1 cellular context compared by ENCODE assay signal in genomic region chr11:65401803-65402248, GRCh38.
TF ChIP-seq lines count a peak whose summit lies in the region.

No MANE protein-coding gene starts in this region.

TF ChIP-seq in SK-N-SH treated with all-trans-retinoic acid at 6 μM for 48 hours, 23 proteins besides CTCF, POLR2A, EP300 and RAD21 (continued from another document):
- TF ChIP-seq CREB5 (CRISPR knock-in tag; IDR thresholded peaks at IDR 0.05; ENCODE audit: low read depth) (no peak), PPARA (CRISPR knock-in tag; IDR thresholded peaks at IDR 0.05; ENCODE audit: borderline replicate concordance) (no peak), GLIS3 (CRISPR knock-in tag; IDR thresholded peaks at IDR 0.05) (no peak), ZNF8 (CRISPR knock-in tag; IDR thresholded peaks at IDR 0.05) (no peak), RARB (CRISPR knock-in tag; IDR thresholded peaks at IDR 0.05) (no peak), ESRRG (CRISPR knock-in tag; IDR thresholded peaks at IDR 0.05) (no peak), ZC3H10 (CRISPR knock-in tag; IDR thresholded peaks at IDR 0.05) (no peak), TOX (CRISPR knock-in tag; IDR thresholded peaks at IDR 0.05; ENCODE audit: borderline replicate concordance) (no peak), ARNTL (CRISPR knock-in tag; IDR thresholded peaks at IDR 0.05; ENCODE audit: borderline replicate concordance, low read depth) (no peak), ISL1 (CRISPR knock-in tag; IDR thresholded peaks at IDR 0.05) (no peak), CSDC2 (CRISPR knock-in tag; IDR thresholded peaks at IDR 0.05) (no peak)
- TF ChIP-seq, protein P1, sequence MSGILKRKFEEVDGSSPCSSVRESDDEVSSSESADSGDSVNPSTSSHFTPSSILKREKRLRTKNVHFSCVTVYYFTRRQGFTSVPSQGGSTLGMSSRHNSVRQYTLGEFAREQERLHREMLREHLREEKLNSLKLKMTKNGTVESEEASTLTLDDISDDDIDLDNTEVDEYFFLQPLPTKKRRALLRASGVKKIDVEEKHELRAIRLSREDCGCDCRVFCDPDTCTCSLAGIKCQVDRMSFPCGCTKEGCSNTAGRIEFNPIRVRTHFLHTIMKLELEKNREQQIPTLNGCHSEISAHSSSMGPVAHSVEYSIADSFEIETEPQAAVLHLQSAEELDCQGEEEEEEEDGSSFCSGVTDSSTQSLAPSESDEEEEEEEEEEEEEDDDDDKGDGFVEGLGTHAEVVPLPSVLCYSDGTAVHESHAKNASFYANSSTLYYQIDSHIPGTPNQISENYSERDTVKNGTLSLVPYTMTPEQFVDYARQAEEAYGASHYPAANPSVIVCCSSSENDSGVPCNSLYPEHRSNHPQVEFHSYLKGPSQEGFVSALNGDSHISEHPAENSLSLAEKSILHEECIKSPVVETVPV (CRISPR knock-in tag; IDR thresholded peaks at IDR 0.05): no peak
